Comparison of ENCODE assay signal across 19 cellular contexts in the genomic region with DNA sequence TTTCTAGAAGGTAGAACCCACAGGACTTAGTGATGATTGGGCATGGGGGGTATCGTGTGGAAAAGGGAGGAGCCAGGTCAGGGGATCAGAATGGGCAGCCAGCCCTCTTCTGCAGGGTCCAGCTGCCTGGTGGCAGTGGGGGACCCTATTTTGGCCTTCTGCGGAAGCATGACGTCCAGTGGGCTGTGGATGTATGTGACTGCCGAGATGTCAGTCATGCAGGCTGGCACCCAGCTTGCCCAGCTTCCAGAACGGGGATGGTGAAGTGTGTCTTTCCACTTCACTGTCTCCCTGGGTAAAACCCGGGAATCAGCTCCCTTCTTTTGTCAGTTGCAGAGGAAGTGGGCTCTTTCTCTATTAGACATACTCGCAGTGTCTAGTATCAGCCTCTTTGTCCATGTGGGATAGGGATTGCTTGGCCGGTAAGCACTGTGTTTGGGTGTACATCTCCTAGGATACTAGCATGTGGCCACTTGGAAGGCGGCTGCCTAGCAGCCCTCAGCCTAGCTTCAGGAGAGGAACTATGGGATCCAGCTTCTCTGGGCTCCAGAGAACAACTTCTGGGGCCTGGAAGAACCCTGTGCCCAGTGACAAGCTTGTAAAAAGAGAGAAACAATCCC. TPM values are rescaled to one million over a fixed set of nuclear protein-coding genes. Genes with fewer than 3 reads are reported as not detected.
A peak's percentile ranks its signal among the peaks of the same experiment; 100 is the strongest.
DNase-seq lines count a peak whose midpoint lies in the region; FAIRE-seq and TF ChIP-seq lines count a peak whose summit lies in the region.
"Had no signal": no experiment of that assay in that cellular context is flagged by ENCODE, and none has a peak within 500 bp of the region (broad histone marks: within the 10 kb centered on the region; RNA-seq: fewer than 3 reads in every experiment).

No MANE protein-coding gene starts in this region.

- H3K9ac ChIP-seq in GM23248 (no peak overlapping the region), astrocyte (ENCODE audit: low read length) (no peak overlapping the region)

- no peak for FAIRE-seq in astrocyte (lab: Jason Lieb, UNC)

- no peak overlapping the region for H3K4me2 ChIP-seq in GM23248 (ENCODE audit: unreplicated experiment)
- no peak overlapping the region for H3K4me2 ChIP-seq in astrocyte (ENCODE audit: low read length)
- no peak overlapping the region for H3K4me2 ChIP-seq in osteoblast (ENCODE audit: insufficient read depth, low read length)
- no peak overlapping the region for H3K4me2 ChIP-seq in hepatocyte

- H3K4me3 Mint-ChIP-seq in astrocyte (ENCODE audit: unreplicated experiment) (no peak overlapping the region), endothelial cell (ENCODE audit: unreplicated experiment) (no peak overlapping the region)
- H3K4me3 Mint-ChIP-seq: activated naive CD8-positive, alpha-beta T cell treated with anti-CD3 and anti-CD28 coated beads, Interleukin-2, amount 10 ng/mL, durations not matched to agents 7 days and 5 days; central memory CD8-positive, alpha-beta T cell; naive thymus-derived CD8-positive, alpha-beta T cell; stimulated activated effector memory CD8-positive, alpha-beta T cell treated with anti-CD3 and anti-CD28 coated beads, Interleukin-12 subunit alpha, Interleukin-12 subunit beta, amount 100 ng/mL, for 72 hours; T-helper 2 cell treated with Interferon-gamma antibody and Interleukin-4, amounts not matched to agents 5 μg/mL and 100 μg/mL, for 36 hours had no signal

- H3K4me1 Mint-ChIP-seq in astrocyte (ENCODE audit: low read depth, unreplicated experiment) (peaks cover 24% of the 10 kb centered on the region), endothelial cell (ENCODE audit: unreplicated experiment) (peaks cover 29% of the 10 kb centered on the region)
- H3K4me1 Mint-ChIP-seq: central memory CD8-positive, alpha-beta T cell; stimulated activated effector memory CD8-positive, alpha-beta T cell treated with anti-CD3 and anti-CD28 coated beads, Interleukin-12 subunit alpha, Interleukin-12 subunit beta, amount 100 ng/mL, for 72 hours had no signal

- H3K27me3 ChIP-seq in GM23248 (replicated peaks; ENCODE audit: insufficient read depth) (no peaks in the 10 kb centered on the region), astrocyte (ENCODE audit: insufficient read depth, low read length) (no peaks in the 10 kb centered on the region), right atrium auricular region (no peaks in the 10 kb centered on the region), osteoblast (ENCODE audit: insufficient read depth, low read length) (peaks cover 15% of the 10 kb centered on the region), hepatocyte (peaks cover 46% of the 10 kb centered on the region)
- H3K27me3 ChIP-seq: vagina had no signal

- H4K20me1 ChIP-seq in GM23248 (ENCODE audit: insufficient read depth) (no peaks in the 10 kb centered on the region), astrocyte (ENCODE audit: insufficient read depth, low read length) (no peaks in the 10 kb centered on the region), osteoblast (ENCODE audit: insufficient read depth, low read length) (no peaks in the 10 kb centered on the region), hepatocyte (ENCODE audit: insufficient read depth, poor library complexity, severe bottlenecking) (no peaks in the 10 kb centered on the region)

- H3K36me3 ChIP-seq in GM23248 (ENCODE audit: low read depth) = no peaks in the 10 kb centered on the region
- no peaks in the 10 kb centered on the region for H3K36me3 ChIP-seq in astrocyte (ENCODE audit: insufficient read depth, low read length)
- no peaks in the 10 kb centered on the region for H3K36me3 ChIP-seq in right atrium auricular region
- no peaks in the 10 kb centered on the region for H3K36me3 ChIP-seq in osteoblast (ENCODE audit: insufficient read depth, low read length)
- no peaks in the 10 kb centered on the region for H3K36me3 ChIP-seq in hepatocyte (replicated peaks; ENCODE audit: insufficient read depth, low read depth)
- H3K36me3 ChIP-seq: vagina had no signal

- H3K4me1 ChIP-seq in GM23248 (ENCODE audit: insufficient read depth) = peaks cover 13% of the 10 kb centered on the region
- peaks cover 24% of the 10 kb centered on the region for H3K4me1 ChIP-seq in astrocyte (ENCODE audit: insufficient read depth, low read length)
- peaks cover 0 to 41% of the 10 kb centered on the region in 2 donors for H3K4me1 ChIP-seq in right atrium auricular region
- H3K4me1 ChIP-seq in osteoblast (ENCODE audit: insufficient read depth, low read length) = peaks cover 14% of the 10 kb centered on the region
- H3K4me1 ChIP-seq in hepatocyte (ENCODE audit: insufficient read depth) = peaks cover 15% of the 10 kb centered on the region

- in situ Hi-C loops in GM23248 (cut with MboI) = no loop called here
- in situ Hi-C loops in KBM-7 (cut with MboI; ENCODE audit: low pct_unique_long_range_greater_than_20kb, low sequenced_read_pairs) = no loop called here

- no peak for TF ChIP-seq CTCF in astrocyte (IDR thresholded peaks at IDR 0.05; ENCODE audit: insufficient read depth, low read depth, low read length)
- TF ChIP-seq CTCF in right atrium auricular region (IDR thresholded peaks at IDR 0.05) = no peak
- no peak for TF ChIP-seq CTCF in osteoblast (IDR thresholded peaks at IDR 0.05; ENCODE audit: extremely low read depth, low read depth, low read length)
- TF ChIP-seq CTCF in endothelial cell (IDR thresholded peaks at IDR 0.05; ENCODE audit: unreplicated experiment) = no peak
- no peak for TF ChIP-seq CTCF in hepatocyte (IDR thresholded peaks at IDR 0.05; ENCODE audit: poor library complexity)

- H3K79me2 ChIP-seq in GM23248 (ENCODE audit: insufficient read depth) (no peaks in the 10 kb centered on the region), astrocyte (ENCODE audit: insufficient read depth, low read length) (no peaks in the 10 kb centered on the region), osteoblast (ENCODE audit: insufficient read depth, low read length) (no peaks in the 10 kb centered on the region), hepatocyte (no peaks in the 10 kb centered on the region)

- no peak overlapping the region for H3K27ac ChIP-seq in GM23248
- no peak overlapping the region for H3K27ac ChIP-seq in astrocyte (ENCODE audit: low read depth, low read length)
- peak overlapping the region; percentile 14 to 68 for H3K27ac ChIP-seq in right atrium auricular region
- H3K27ac ChIP-seq in osteoblast (ENCODE audit: low read depth, low read length) = no peak overlapping the region
- H3K27ac ChIP-seq in hepatocyte = no peak overlapping the region
- H3K27ac ChIP-seq: vagina had no signal

- DNase-seq in GM23248 (peak; percentile 42), astrocyte (ENCODE audit: low read depth) (no peak), right atrium auricular region (ENCODE audit: low spot score) (no peak), osteoblast (ENCODE audit: insufficient read length, low spot score, missing footprints) (peak; percentile 88), endothelial cell (ENCODE audit: low spot score) (no peak), COR-L47 (lab: John Stamatoyannopoulos, UW) (no peak), hepatocyte (ENCODE audit: low spot score) (no peak), KBM-7 (no peak)
- DNase-seq: activated CD4-positive, alpha-beta T cell treated with anti-CD3 and anti-CD28 coated beads for 4 hours; activated naive CD8-positive, alpha-beta T cell treated with anti-CD3 and anti-CD28 coated beads, Interleukin-2, amount 10 ng/mL, durations not matched to agents 7 days and 5 days; glutamatergic neuron; NCI-H2029 treated with DMSO at 0.1 percent for 48 hours; NCI-H774 had no signal

- H3K27me3 Mint-ChIP-seq in astrocyte (ENCODE audit: low read depth, unreplicated experiment) (no peaks in the 10 kb centered on the region), endothelial cell (ENCODE audit: unreplicated experiment) (peaks cover 5% of the 10 kb centered on the region)

- H3K27ac Mint-ChIP-seq in astrocyte (ENCODE audit: unreplicated experiment) (peak overlapping the region; percentile 77), endothelial cell (ENCODE audit: unreplicated experiment) (no peak overlapping the region)
- H3K27ac Mint-ChIP-seq: activated naive CD8-positive, alpha-beta T cell treated with anti-CD3 and anti-CD28 coated beads, Interleukin-2, amount 10 ng/mL, durations not matched to agents 7 days and 5 days; naive thymus-derived CD8-positive, alpha-beta T cell; stimulated activated effector memory CD8-positive, alpha-beta T cell treated with anti-CD3 and anti-CD28 coated beads, Interleukin-12 subunit alpha, Interleukin-12 subunit beta, amount 100 ng/mL, for 72 hours; T-helper 2 cell treated with Interferon-gamma antibody and Interleukin-4, amounts not matched to agents 5 μg/mL and 100 μg/mL, for 36 hours had no signal

- H3K4me3 ChIP-seq in GM23248 (no peak overlapping the region), astrocyte (ENCODE audit: insufficient read depth, low read depth, low read length) (no peak overlapping the region), right atrium auricular region (no peak overlapping the region), osteoblast (ENCODE audit: insufficient read depth, low read length) (no peak overlapping the region), hepatocyte (no peak overlapping the region)
- H3K4me3 ChIP-seq: vagina had no signal

- H3K9me3 ChIP-seq in GM23248 (ENCODE audit: low read depth) (no peaks in the 10 kb centered on the region), astrocyte (ENCODE audit: insufficient read depth, low read depth, low read length) (no peaks in the 10 kb centered on the region), right atrium auricular region (no peaks in the 10 kb centered on the region), osteoblast (ENCODE audit: low read depth, low read length) (no peaks in the 10 kb centered on the region), hepatocyte (ENCODE audit: low read depth) (no peaks in the 10 kb centered on the region)
- H3K9me3 ChIP-seq: vagina had no signal

- H3K9me2 ChIP-seq in GM23248 (ENCODE audit: insufficient read depth) (no peaks in the 10 kb centered on the region), hepatocyte (replicated peaks; ENCODE audit: insufficient read depth) (no peaks in the 10 kb centered on the region)

- H3F3A ChIP-seq in GM23248 (ENCODE audit: insufficient read depth) = peaks cover 14% of the 10 kb centered on the region

- H3K36me3 Mint-ChIP-seq in astrocyte (ENCODE audit: low read depth, unreplicated experiment) = no peaks in the 10 kb centered on the region
- no peaks in the 10 kb centered on the region for H3K36me3 Mint-ChIP-seq in endothelial cell (ENCODE audit: low read depth, unreplicated experiment)
- H3K36me3 Mint-ChIP-seq: activated naive CD8-positive, alpha-beta T cell treated with anti-CD3 and anti-CD28 coated beads, Interleukin-2, amount 10 ng/mL, durations not matched to agents 7 days and 5 days; naive thymus-derived CD8-positive, alpha-beta T cell; stimulated activated effector memory CD8-positive, alpha-beta T cell treated with anti-CD3 and anti-CD28 coated beads, Interleukin-12 subunit alpha, Interleukin-12 subunit beta, amount 100 ng/mL, for 72 hours had no signal

- WGBS in GM23248 (ENCODE audit: low coverage in 1 of 2, low lambda C conversion rate in 2 of 2, missing lambda C conversion rate in 2 of 2), 2 experiments = 55 to 57% methylated on average over 9 of the region's 9 CpGs
- 88% methylated on average over 9 of the region's 9 CpGs for WGBS in hepatocyte (ENCODE audit: low lambda C conversion rate, missing lambda C conversion rate)

- no peaks in the 10 kb centered on the region for H3K9me3 Mint-ChIP-seq in astrocyte (ENCODE audit: unreplicated experiment)
- H3K9me3 Mint-ChIP-seq in endothelial cell (ENCODE audit: unreplicated experiment) = no peaks in the 10 kb centered on the region
- H3K9me3 Mint-ChIP-seq: activated naive CD8-positive, alpha-beta T cell treated with anti-CD3 and anti-CD28 coated beads, Interleukin-2, amount 10 ng/mL, durations not matched to agents 7 days and 5 days; central memory CD8-positive, alpha-beta T cell; naive thymus-derived CD8-positive, alpha-beta T cell; stimulated activated effector memory CD8-positive, alpha-beta T cell treated with anti-CD3 and anti-CD28 coated beads, Interleukin-12 subunit alpha, Interleukin-12 subunit beta, amount 100 ng/mL, for 72 hours; T-helper 2 cell treated with Interferon-gamma antibody and Interleukin-4, amounts not matched to agents 5 μg/mL and 100 μg/mL, for 36 hours had no signal

- H2AFZ ChIP-seq in GM23248 (no peak overlapping the region), astrocyte (ENCODE audit: low read depth, low read length) (no peak overlapping the region), osteoblast (ENCODE audit: low read length) (no peak overlapping the region), hepatocyte (no peak overlapping the region)

RNA-seq across cellular contexts. Expression of gene GRIK4, which starts 51.4 kb away (rescaled TPM):
- total RNA-seq in GM23248 (2014; rRNA removed; shearing (Covaris generic)) = not detected in 2 replicates
- polyA plus RNA-seq in GM23248 (2016; fragmentation: Nextera tagmentation; extraction: Ambion mirVana) = not detected in 2 replicates
- total RNA-seq in astrocyte = 2.2 and 3.9 TPM in 2 replicates
- under 1 TPM; 0.04 to 0.30 TPM for total RNA-seq in right atrium auricular region
- under 0.01 and 0.29 TPM in 2 replicates for total RNA-seq in osteoblast
- total RNA-seq in endothelial cell (ENCODE audit: unreplicated experiment) = 4.5 TPM
- total RNA-seq in hepatocyte = 1.5 and 1.6 TPM in 2 replicates
- 0.95 and 2.3 TPM in 2 replicates for polyA plus RNA-seq in hepatocyte
- total RNA-seq: activated naive CD8-positive, alpha-beta T cell treated with anti-CD3 and anti-CD28 coated beads, Interleukin-2, amount 10 ng/mL, durations not matched to agents 7 days and 5 days; naive thymus-derived CD8-positive, alpha-beta T cell had no signal
- polyA plus RNA-seq: BJ; naive thymus-derived CD8-positive, alpha-beta T cell had no signal

Comparison
In these comparisons a context has a peak if more than half of its experiments do, and no peak if none do; other contexts are left out.
1. DNase-seq: peak in GM23248 (single experiment) and osteoblast (single experiment); none in astrocyte (single experiment), right atrium auricular region (single experiment), endothelial cell (single experiment), COR-L47 (single experiment), hepatocyte (single experiment) and KBM-7 (single experiment).
2. H3K27ac ChIP-seq: peak in right atrium auricular region (2 of 2); none in GM23248 (single experiment), astrocyte (single experiment), osteoblast (single experiment) and hepatocyte (single experiment).